Comparison of ENCODE assay signal across 8 cellular contexts in genomic region chr1:185317886-185318310, GRCh38. TPM values are rescaled to one million over a fixed set of nuclear protein-coding genes. Genes with fewer than 3 reads are reported as not detected.
DNase-seq lines count a peak whose midpoint lies in the region; ATAC-seq and TF ChIP-seq lines count a peak whose summit lies in the region.

No MANE protein-coding gene starts in this region.

- no peaks in the 10 kb centered on the region for H3K27me3 ChIP-seq in brain microvascular endothelial cell (replicated peaks)
- H3K27me3 ChIP-seq in layer of hippocampus (ENCODE audit: control insufficient read depth, insufficient read depth, low read length) = no peaks in the 10 kb centered on the region

- H3K27ac ChIP-seq in KOPT-K1 (ENCODE audit: low read depth, low read length, poor library complexity, severe bottlenecking) = peak overlapping the region; percentile 95
- no peak overlapping the region for H3K27ac ChIP-seq in brain microvascular endothelial cell
- peak overlapping the region; percentile 94 for H3K27ac ChIP-seq in layer of hippocampus (ENCODE audit: low read depth, low read length)

- DNase-seq in GF-D8 (lab: John Stamatoyannopoulos, UW) (peak; percentile 50), T-helper 17 cell (peak; percentile 21 to 60 (median 50)), brain microvascular endothelial cell (no peak), dedifferentiated amniotic fluid mesenchymal stem cell (ENCODE audit: extremely low spot score) (no peak)
- DNase-seq in stimulated activated CD4-positive, alpha-beta T cell treated with anti-CD3 and anti-CD28 coated beads, Interleukin-4, amount 100 ng/mL, for 48 hours (ENCODE audit: low read depth in 2 of 2) = peak; percentile 42 to 49

- H3K36me3 ChIP-seq in KOPT-K1 (ENCODE audit: insufficient read depth, low read length) (0 out of 2 replicates have a peak, but pooled peaks cover 9% of the 10 kb centered on the region), brain microvascular endothelial cell (replicated peaks) (peaks cover 3% of the 10 kb centered on the region)

- no peaks in the 10 kb centered on the region for H3K27me3 Mint-ChIP-seq in T-helper 17 cell

- H3K9me3 ChIP-seq in KOPT-K1 (ENCODE audit: insufficient read depth, low read length, poor library complexity, severe bottlenecking) (no peaks in the 10 kb centered on the region), T-helper 17 cell (ENCODE audit: control insufficient read depth, low read length, poor library complexity, severe bottlenecking) (no peaks in the 10 kb centered on the region)

- in situ Hi-C loops in brain microvascular endothelial cell (cut with HindIII; ENCODE audit: low pct_ligation_motif_present, low sequenced_read_pairs) = no loop called here

- ATAC-seq in GM21723 (IDR thresholded peaks at IDR 0.05; ENCODE audit: unreplicated experiment) = peak; percentile 46
- peak; percentile 53 for ATAC-seq in T-helper 17 cell

- H3K36me3 Mint-ChIP-seq in T-helper 17 cell (ENCODE audit: low read depth) = peaks cover 11% of the 10 kb centered on the region

- peak overlapping the region; percentile 98 for H3K27ac Mint-ChIP-seq in T-helper 17 cell

- H3K4me1 Mint-ChIP-seq in T-helper 17 cell = peaks cover 30% of the 10 kb centered on the region

- H3K4me3 ChIP-seq in brain microvascular endothelial cell (ENCODE audit: low read depth, low read length) = peak overlapping the region; percentile 90

- H3K4me3 Mint-ChIP-seq in T-helper 17 cell = peak overlapping the region; percentile 97

- no peak for TF ChIP-seq CTCF in brain microvascular endothelial cell (IDR thresholded peaks at IDR 0.05; ENCODE audit: low read depth, low read length, missing control alignments)

RNA-seq across cellular contexts. Expression of gene IVNS1ABP, which starts 0.9 kb away (rescaled TPM):
- total RNA-seq in T-helper 17 cell = 100 to 1,000 TPM; 467 to 499 TPM

Comparison
In these comparisons a context has a peak if more than half of its experiments do, and no peak if none do; other contexts are left out.
1. DNase-seq: peak in GF-D8 (single experiment), T-helper 17 cell (3 of 3) and stimulated activated CD4-positive, alpha-beta T cell treated with anti-CD3 and anti-CD28 coated beads, Interleukin-4, amount 100 ng/mL, for 48 hours (2 of 2); none in brain microvascular endothelial cell (single experiment) and dedifferentiated amniotic fluid mesenchymal stem cell (single experiment).